ENCODE assay signal across 16 cellular contexts in the genomic region with DNA sequence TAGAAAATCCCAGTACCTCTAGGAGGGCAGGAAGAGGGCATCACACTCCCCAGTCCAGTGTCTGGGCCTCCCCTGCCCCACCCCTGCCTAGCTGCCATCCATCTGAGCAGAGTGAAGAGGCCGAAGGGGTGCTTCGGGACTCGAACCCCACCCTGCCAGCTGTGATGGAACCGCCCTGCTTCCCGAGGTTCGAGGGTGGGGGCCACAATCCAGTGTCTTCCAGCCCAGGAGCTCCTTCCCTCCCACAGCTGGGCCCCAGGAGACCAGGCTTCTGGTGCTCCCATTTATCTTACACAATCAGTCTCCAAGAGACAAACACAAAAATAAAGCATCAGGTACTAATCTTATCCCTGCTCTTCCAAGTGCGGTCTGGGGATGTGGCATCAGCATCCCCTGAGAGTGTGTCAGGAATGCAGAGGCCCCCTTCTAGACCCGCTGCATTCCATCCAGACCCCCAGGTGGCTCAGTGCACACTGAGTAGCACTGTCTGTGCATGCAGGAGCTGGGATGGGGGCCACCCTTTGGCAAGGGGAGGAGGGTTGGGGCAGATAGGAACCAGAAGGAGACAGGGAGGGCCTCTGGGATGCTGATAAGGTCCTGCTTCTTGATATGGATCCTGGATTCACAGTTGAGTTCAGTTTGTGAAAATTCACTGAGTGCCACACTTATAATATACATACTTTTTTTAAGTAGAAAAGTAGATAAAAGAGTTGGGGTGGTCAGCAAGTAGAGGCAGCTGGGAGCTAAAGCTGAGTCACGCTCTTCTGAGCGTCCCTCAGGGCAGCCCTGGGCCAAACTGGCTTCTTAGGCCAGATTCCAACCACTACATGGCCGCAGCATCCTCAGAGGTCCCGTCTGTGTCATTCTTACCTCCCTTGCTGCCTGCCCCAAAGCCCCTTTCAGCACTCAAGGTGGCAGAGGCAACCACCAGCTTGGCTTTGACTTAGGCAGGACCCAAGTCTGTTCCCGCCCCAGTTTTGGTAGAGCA.
DNase-seq lines count a peak whose midpoint lies in the region; ATAC-seq and TF ChIP-seq lines count a peak whose summit lies in the region.
"Had no signal": no experiment of that assay in that cellular context is flagged by ENCODE, and none has a peak within 500 bp of the region (broad histone marks: within the 10 kb centered on the region; RNA-seq: fewer than 3 reads in every experiment).

No MANE protein-coding gene starts in this region.

- intact Hi-C loops in dorsolateral prefrontal cortex (cut with DNase I): no loop called here

- no peaks in the 10 kb centered on the region for H3K27me3 ChIP-seq in dorsolateral prefrontal cortex
- H3K27me3 ChIP-seq: Peyer's patch had no signal

- DNase-seq in EH (ENCODE audit: low read depth) (peak; percentile 34), amniotic epithelial cell (ENCODE audit: low read depth) (peak; percentile 46), iris pigment epithelial cell (ENCODE audit: low read depth) (peak; percentile 16), stromal cell of bone marrow (ENCODE audit: low read depth) (peak; percentile 29), Kasumi-1 (lab: John Stamatoyannopoulos, UW) (no peak), dorsolateral prefrontal cortex (no peak)
- DNase-seq: Caco-2, DMS53, NCI-H1436, NCI-H2029 treated with DMSO at 0.1 percent for 48 hours, NCI-H510A, NCI-H82, Peyer's patch, SHP77 treated with DMSO at 0.1 percent for 48 hours had no signal

- H3K27ac ChIP-seq in dorsolateral prefrontal cortex: no peak overlapping the region
- H3K27ac ChIP-seq: C4-2B, Peyer's patch had no signal

- no peak for ATAC-seq in HG03095 (IDR thresholded peaks at IDR 0.05; ENCODE audit: unreplicated experiment)

- no peak overlapping the region for H3K4me3 ChIP-seq in dorsolateral prefrontal cortex
- H3K4me3 ChIP-seq: Peyer's patch had no signal

- no peak for TF ChIP-seq CTCF in dorsolateral prefrontal cortex (IDR thresholded peaks at IDR 0.05 in 54 of 56, conservative IDR thresholded peaks at IDR 0.05 in 2 of 56; ENCODE audit: low read depth in 1 of 56, partially characterized antibody in 56 of 56)

Comparison
In these comparisons a context has a peak if more than half of its experiments do, and no peak if none do; other contexts are left out.
1. DNase-seq: peak in EH (single experiment), amniotic epithelial cell (single experiment), iris pigment epithelial cell (single experiment) and stromal cell of bone marrow (single experiment); none in Kasumi-1 (0 of 2) and dorsolateral prefrontal cortex (0 of 10).